9 cellular contexts compared by ENCODE assay signal in genomic region chr10:72087969-72088878, GRCh38. TPM values are rescaled to one million over a fixed set of nuclear protein-coding genes. Genes with fewer than 3 reads are reported as not detected.
DNase-seq lines count a peak whose midpoint lies in the region; ATAC-seq and TF ChIP-seq lines count a peak whose summit lies in the region.
"Had no signal": no experiment of that assay in that cellular context is flagged by ENCODE, and none has a peak within 500 bp of the region (broad histone marks: within the 10 kb centered on the region; RNA-seq: fewer than 3 reads in every experiment).

TSS of gene SPOCK2 (minus strand) at chr10:72088551. CDS start at chr10:72088328, 223 bp downstream.

- peak within 1 kb of the TSS; percentile 100 for H3K27ac Mint-ChIP-seq in activated naive CD8-positive, alpha-beta T cell treated with anti-CD3 and anti-CD28 coated beads for 36 hours

- H3K9me3 ChIP-seq in gastrocnemius medialis (no peaks in the 10 kb centered on the region), MG63 (no peaks in the 10 kb centered on the region)

- H3K27ac ChIP-seq in gastrocnemius medialis = peak within 1 kb of the TSS; percentile 33 to 68 (median 59)

- H3K4me1 ChIP-seq in gastrocnemius medialis = peaks cover 14 to 18% of the 10 kb centered on the region in 2 donors

- no peaks in the 10 kb centered on the region for H3K9me3 Mint-ChIP-seq in activated naive CD8-positive, alpha-beta T cell treated with anti-CD3 and anti-CD28 coated beads for 36 hours

- H3K36me3 ChIP-seq in gastrocnemius medialis (no peaks in the 10 kb centered on the region), MG63 (no peaks in the 10 kb centered on the region)

- no peak for TF ChIP-seq CTCF in gastrocnemius medialis (IDR thresholded peaks at IDR 0.05 in 4 of 5, conservative IDR thresholded peaks at IDR 0.05 in 1 of 5)

- no peak for TF ChIP-seq POLR2A in gastrocnemius medialis (IDR thresholded peaks at IDR 0.05)

- H3K4me3 ChIP-seq in gastrocnemius medialis (peak within 1 kb of the TSS; percentile 44 to 53 (median 50)), MG63 (no peak within 1 kb of the TSS)

- H3K4me3 Mint-ChIP-seq in activated naive CD8-positive, alpha-beta T cell treated with anti-CD3 and anti-CD28 coated beads for 36 hours = peak within 1 kb of the TSS; percentile 100

- H3K27me3 ChIP-seq in gastrocnemius medialis (peaks cover 31 to 44% (median 39%) of the 10 kb centered on the region in 3 donors), MG63 (no peaks in the 10 kb centered on the region)

- H3K36me3 Mint-ChIP-seq in activated naive CD8-positive, alpha-beta T cell treated with anti-CD3 and anti-CD28 coated beads for 36 hours = peaks cover 34% of the 10 kb centered on the region

- peak; percentile 56 for ATAC-seq in SK-N-SH treated with all-trans-retinoic acid at 6 μM for 48 hours
- peak; percentile 16 to 22 for ATAC-seq in gastrocnemius medialis
- ATAC-seq in HG02642 (IDR thresholded peaks at IDR 0.05; ENCODE audit: poor library complexity, unreplicated experiment) = no peak
- no peak for ATAC-seq in HG02610 (IDR thresholded peaks at IDR 0.05; ENCODE audit: unreplicated experiment)
- ATAC-seq: HCT116 had no signal

- in situ Hi-C loops in gastrocnemius medialis (cut with MboI; ENCODE audit: low sequenced_read_pairs in 4 of 4) = no loop called here

- DNase-seq in DMS53 treated with DMSO at 0.1 percent for 48 hours (lab: John Stamatoyannopoulos, UW; ENCODE audit: unreplicated experiment) = peak; percentile 20
- DNase-seq in activated naive CD8-positive, alpha-beta T cell treated with anti-CD3 and anti-CD28 coated beads for 36 hours = peak; percentile 68
- DNase-seq in hypothalamus (lab: John Stamatoyannopoulos, UW) = peak in 31 of 51 donors; percentile 22 to 77 (median 59)
- no peak for DNase-seq in gastrocnemius medialis
- DNase-seq in MG63 = no peak

- peaks cover 58% of the 10 kb centered on the region for H3K4me1 Mint-ChIP-seq in activated naive CD8-positive, alpha-beta T cell treated with anti-CD3 and anti-CD28 coated beads for 36 hours

- intact Hi-C loops in gastrocnemius medialis (cut with DNase I; ENCODE audit: low total_unique reads) = no loop called here

- peaks cover 6% of the 10 kb centered on the region for H3K27me3 Mint-ChIP-seq in activated naive CD8-positive, alpha-beta T cell treated with anti-CD3 and anti-CD28 coated beads for 36 hours

TF ChIP-seq in SK-N-SH treated with all-trans-retinoic acid at 6 μM for 48 hours, 23 proteins besides CTCF, POLR2A, EP300 and RAD21:
- TF ChIP-seq ZNF565 (CRISPR knock-in tag; conservative IDR thresholded peaks at IDR 0.05; ENCODE audit: low read depth) (no peak), ESRRG (CRISPR knock-in tag; IDR thresholded peaks at IDR 0.05) (no peak), ARNTL (CRISPR knock-in tag; IDR thresholded peaks at IDR 0.05; ENCODE audit: borderline replicate concordance, low read depth) (no peak), GLIS3 (CRISPR knock-in tag; IDR thresholded peaks at IDR 0.05) (no peak), TOX (CRISPR knock-in tag; IDR thresholded peaks at IDR 0.05; ENCODE audit: borderline replicate concordance) (no peak), TSHZ2 (CRISPR knock-in tag; IDR thresholded peaks at IDR 0.05) (no peak), OSR1 (CRISPR knock-in tag; IDR thresholded peaks at IDR 0.05) (no peak), PATZ1 (CRISPR knock-in tag; IDR thresholded peaks at IDR 0.05; ENCODE audit: borderline replicate concordance) (no peak), ZNF70 (CRISPR knock-in tag; IDR thresholded peaks at IDR 0.05) (no peak), ZFP30 (CRISPR knock-in tag; IDR thresholded peaks at IDR 0.05) (no peak), ZC3H10 (CRISPR knock-in tag; IDR thresholded peaks at IDR 0.05) (no peak), CSDC2 (CRISPR knock-in tag; IDR thresholded peaks at IDR 0.05) (no peak), SNAI2 (CRISPR knock-in tag; IDR thresholded peaks at IDR 0.05) (no peak), TCF4 (CRISPR knock-in tag; IDR thresholded peaks at IDR 0.05; ENCODE audit: borderline replicate concordance) (no peak), ISL1 (CRISPR knock-in tag; IDR thresholded peaks at IDR 0.05) (no peak)

RNA-seq across cellular contexts. Expression of gene SPOCK2, which starts in this region (rescaled TPM):
- 100 to 1,000 TPM; 136 to 142 TPM for total RNA-seq in activated naive CD8-positive, alpha-beta T cell treated with anti-CD3 and anti-CD28 coated beads for 36 hours
- 1 to 10 TPM; 3.4 to 6.7 (median 5.3) TPM for total RNA-seq in gastrocnemius medialis
- not detected in 2 replicates for total RNA-seq in MG63 (2014; rRNA removed; shearing (Covaris generic); ENCODE audit: low replicate concordance)

Comparison
In these comparisons a context has a peak if more than half of its experiments do, and no peak if none do; other contexts are left out.
1. RNA of gene SPOCK2 (total RNA-seq): 136 to 142 TPM in activated naive CD8-positive, alpha-beta T cell treated with anti-CD3 and anti-CD28 coated beads for 36 hours; 3.4 to 6.7 TPM in gastrocnemius medialis and not detected in MG63; every median in the first group is over 10 times any median in the second.
2. DNase-seq: peak in DMS53 treated with DMSO at 0.1 percent for 48 hours (single experiment), activated naive CD8-positive, alpha-beta T cell treated with anti-CD3 and anti-CD28 coated beads for 36 hours (single experiment) and hypothalamus (31 of 51); none in gastrocnemius medialis (0 of 2) and MG63 (single experiment).
3. ATAC-seq: peak in SK-N-SH treated with all-trans-retinoic acid at 6 μM for 48 hours (single experiment) and gastrocnemius medialis (2 of 2); none in HG02642 (single experiment) and HG02610 (single experiment).